In the genomic region with DNA sequence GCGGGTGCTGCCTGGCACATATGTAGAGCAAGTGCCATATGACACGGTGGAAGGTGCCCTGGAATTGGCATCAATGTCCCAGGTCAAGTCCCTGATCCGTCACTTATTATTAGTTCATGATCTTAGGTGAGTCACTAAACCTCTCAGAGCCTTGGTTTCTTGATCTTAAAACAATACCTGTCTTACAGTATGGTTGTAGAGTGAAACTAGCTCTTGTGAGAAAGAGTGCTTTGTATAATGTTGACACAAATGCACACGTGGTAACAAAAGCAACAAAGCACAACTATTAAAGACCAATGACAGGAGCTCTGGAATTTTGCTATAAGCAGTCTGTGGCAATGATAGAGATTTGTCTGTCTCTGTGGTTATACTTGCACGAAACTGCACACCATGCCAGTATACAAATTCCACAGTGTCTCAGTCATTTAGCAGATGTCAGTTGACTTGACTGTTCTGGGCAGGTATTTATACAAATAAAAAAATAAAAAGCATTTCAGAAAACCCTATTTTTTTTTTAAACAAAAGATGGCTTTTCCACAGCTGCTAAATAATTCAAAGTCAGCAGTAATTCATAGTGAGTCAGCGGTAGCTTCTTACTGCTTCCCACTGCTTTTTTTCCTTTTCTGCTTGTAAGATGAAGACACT, we compare ENCODE assay signal across 11 cellular contexts. TPM values are rescaled to one million over a fixed set of nuclear protein-coding genes. Genes with fewer than 3 reads are reported as not detected.
DNase-seq lines count a peak whose midpoint lies in the region; ATAC-seq and TF ChIP-seq lines count a peak whose summit lies in the region.
"Had no signal": no experiment of that assay in that cellular context is flagged by ENCODE, and none has a peak within 500 bp of the region (broad histone marks: within the 10 kb centered on the region; RNA-seq: fewer than 3 reads in every experiment).

No MANE protein-coding gene starts in this region.

- intact Hi-C loops in gastrocnemius medialis (cut with DNase I; ENCODE audit: low total_unique reads), result no loop called here
- intact Hi-C loops in ascending aorta (cut with DNase I), result no loop called here

- H3K4me3 ChIP-seq in GM12865 (ENCODE audit: low read depth, low read length) (no peak overlapping the region), gastrocnemius medialis (no peak overlapping the region), ascending aorta (no peak overlapping the region)

- peak overlapping the region; percentile 75 for H3K27ac ChIP-seq in epithelial cell of prostate
- no peak overlapping the region for H3K27ac ChIP-seq in gastrocnemius medialis
- no peak overlapping the region for H3K27ac ChIP-seq in ascending aorta

- H3K4me1 ChIP-seq in gastrocnemius medialis (no peaks in the 10 kb centered on the region), ascending aorta (no peaks in the 10 kb centered on the region)

- TF ChIP-seq POLR2A in gastrocnemius medialis (IDR thresholded peaks at IDR 0.05), result no peak

- H3K27me3 ChIP-seq in gastrocnemius medialis, result no peaks in the 10 kb centered on the region
- H3K27me3 ChIP-seq in ascending aorta, result no peaks in the 10 kb centered on the region

- DNase-seq in GM12865 (ENCODE audit: low read depth) (peak; percentile 54), NCI-H226 (peak; percentile 21), epithelial cell of prostate (ENCODE audit: low read depth, low spot score) (peak; percentile 99), gastrocnemius medialis (peak in 1 of 2 donors; percentile 23), ascending aorta (ENCODE audit: low spot score in 2 of 2) (no peak), NOMO-1 treated with dmso at 0.1 percent for 144 hours (lab: John Stamatoyannopoulos, UW; ENCODE audit: unreplicated experiment) (no peak)
- no peak for DNase-seq in NK-92 treated with Interleukin-12 subunit alpha and Interleukin-12 subunit beta, amount 100 ng/mL, for 24 hours (lab: John Stamatoyannopoulos, UW)
- DNase-seq: activated CD4-positive, CD25-positive, alpha-beta regulatory T cell treated with anti-CD3 and anti-CD28 coated beads, Interleukin-2, amount 50 U/mL, for 72 hours; NCI-H1436 treated with DMSO at 0.1 percent for 48 hours; stimulated activated naive CD4-positive, alpha-beta T cell had no signal

- peak; percentile 64 to 89 for ATAC-seq in gastrocnemius medialis
- ATAC-seq: Panc1 had no signal

- in situ Hi-C loops in gastrocnemius medialis (cut with MboI; ENCODE audit: low sequenced_read_pairs in 4 of 4), result no loop called here

- H3K36me3 ChIP-seq in gastrocnemius medialis (no peaks in the 10 kb centered on the region), ascending aorta (no peaks in the 10 kb centered on the region)

- H3K9me3 ChIP-seq in gastrocnemius medialis (no peaks in the 10 kb centered on the region), ascending aorta (no peaks in the 10 kb centered on the region)

- TF ChIP-seq CTCF in GM12865 (IDR thresholded peaks at IDR 0.05; ENCODE audit: insufficient read depth, low read depth, low read length, missing control alignments) (no peak), gastrocnemius medialis (IDR thresholded peaks at IDR 0.05 in 4 of 5, conservative IDR thresholded peaks at IDR 0.05 in 1 of 5) (no peak), ascending aorta (IDR thresholded peaks at IDR 0.05) (no peak)

RNA-seq across cellular contexts. Expression of a gene that starts 19.7 kb away (rescaled TPM):
- total RNA-seq in gastrocnemius medialis, result 1,000 to 10,000 TPM in 3 of 4 donors, 100 to 1,000 TPM in 1; 591 to 2,181 (median 1,316) TPM
- total RNA-seq in ascending aorta, result 31.8 TPM

Comparison
In these comparisons a context has a peak if more than half of its experiments do, and no peak if none do; other contexts are left out.
1. DNase-seq: peak in GM12865 (single experiment), NCI-H226 (single experiment) and epithelial cell of prostate (single experiment); none in ascending aorta (0 of 2), NK-92 treated with Interleukin-12 subunit alpha and Interleukin-12 subunit beta, amount 100 ng/mL, for 24 hours (single experiment) and NOMO-1 treated with dmso at 0.1 percent for 144 hours (single experiment).
2. RNA of a gene that starts 19.7 kb away (total RNA-seq): 591 to 2,181 TPM in gastrocnemius medialis; 31.8 TPM in ascending aorta (single experiment); every median in the first group is over 10 times any median in the second.